Comparison of ENCODE assay signal across 24 cellular contexts in genomic region chr1:90902672-90903071, GRCh38.
"Had no signal": no experiment of that assay in that cellular context is flagged by ENCODE, and none has a peak within 500 bp of the region (broad histone marks: within the 10 kb centered on the region; RNA-seq: fewer than 3 reads in every experiment).

No MANE protein-coding gene starts in this region.

- H3K27ac ChIP-seq: HL-60, KMS-11, SJSA1, SK-N-MC had no signal

- DNase-seq: IMR-90, Kasumi-1, MM.1S, NCI-H1092 treated with DMSO at 0.1 percent for 48 hours, NCI-H1436, NCI-H187, NCI-H2029, NCI-H2081 treated with DMSO at 0.1 percent for 48 hours, NCI-H2171, NCI-H226, NCI-H446, NCI-H510A, NCI-H524 treated with DMSO at 0.1 percent for 48 hours, NCI-H69, NCI-H774, PC-3, SIG-M5 had no signal

- H3K4me1 ChIP-seq: SJSA1 had no signal

- H3K4me3 ChIP-seq: SJSA1, SK-N-MC had no signal

- ATAC-seq: Panc1, PC-3, Right ventricle myocardium inferior had no signal

- H3K9ac ChIP-seq: KMS-11 had no signal

- FAIRE-seq: HTR-8/SVneo had no signal

- H3K27me3 ChIP-seq: SJSA1 had no signal

- H3K9me3 ChIP-seq: SJSA1 had no signal

- H3K4me2 ChIP-seq: KMS-11 had no signal
